Comparison of ENCODE assay signal across 23 cellular contexts in genomic region chr4:41081847-41082246, GRCh38.
DNase-seq lines count a peak whose midpoint lies in the region; FAIRE-seq and TF ChIP-seq lines count a peak whose summit lies in the region.
"Had no signal": no experiment of that assay in that cellular context is flagged by ENCODE, and none has a peak within 500 bp of the region (broad histone marks: within the 10 kb centered on the region; RNA-seq: fewer than 3 reads in every experiment).

No MANE protein-coding gene starts in this region.

- H3K4me3 ChIP-seq in mesendoderm (ENCODE audit: low read length): no peak overlapping the region
- no peak overlapping the region for H3K4me3 ChIP-seq in effector memory CD4-positive, alpha-beta T cell (ENCODE audit: insufficient read depth, low read depth, low read length, poor library complexity, severe bottlenecking)
- H3K4me3 ChIP-seq: BLaER1, GM23338 had no signal

- no peaks in the 10 kb centered on the region for H3K79me2 ChIP-seq in mesendoderm (ENCODE audit: control insufficient read depth, insufficient read depth, low read length)

- no peak overlapping the region for H3K23ac ChIP-seq in mesendoderm (ENCODE audit: low read length)

- no peaks in the 10 kb centered on the region for H3K36me3 Mint-ChIP-seq in activated naive CD8-positive, alpha-beta T cell treated with anti-CD3 and anti-CD28 coated beads for 36 hours
- H3K36me3 Mint-ChIP-seq: CD4-positive, CD25-positive, alpha-beta regulatory T cell; CD8-positive, alpha-beta T cell had no signal

- H2BK15ac ChIP-seq in mesendoderm (replicated peaks; ENCODE audit: low read depth): no peak overlapping the region

- H3K9ac ChIP-seq in mesendoderm (ENCODE audit: low read length): no peak overlapping the region
- H3K9ac ChIP-seq: BLaER1 had no signal

- no peak overlapping the region for H2BK120ac ChIP-seq in mesendoderm (ENCODE audit: low read depth, low read length)

- peak; percentile 70 for FAIRE-seq in GM12892 (lab: Jason Lieb, UNC)
- FAIRE-seq: A204.1, GM12891, GM19239 had no signal

- no peaks in the 10 kb centered on the region for H3K79me1 ChIP-seq in mesendoderm (ENCODE audit: low read length)

- peaks cover 12% of the 10 kb centered on the region for H3K9me3 Mint-ChIP-seq in activated naive CD8-positive, alpha-beta T cell treated with anti-CD3 and anti-CD28 coated beads for 36 hours

- H3K27ac ChIP-seq in cingulate gyrus (ENCODE audit: low read depth, low read length) (peak overlapping the region; percentile 51), mesendoderm (ENCODE audit: low read depth, low read length) (no peak overlapping the region), substantia nigra (ENCODE audit: low read depth, low read length, poor library complexity, severe bottlenecking) (peak overlapping the region; percentile 17)
- no peak overlapping the region for H3K27ac ChIP-seq in effector memory CD4-positive, alpha-beta T cell (ENCODE audit: insufficient read depth, low read length, poor library complexity, severe bottlenecking)
- H3K27ac ChIP-seq: 22Rv1, BLaER1, C4-2B had no signal

- no peak for DNase-seq in GM12892 (ENCODE audit: insufficient read length)
- no peak for DNase-seq in mesendoderm
- no peak for DNase-seq in substantia nigra (lab: John Stamatoyannopoulos, UW)
- no peak for DNase-seq in activated naive CD8-positive, alpha-beta T cell treated with anti-CD3 and anti-CD28 coated beads for 36 hours
- no peak for DNase-seq in effector memory CD4-positive, alpha-beta T cell
- DNase-seq in NCI-H2081 treated with DMSO at 0.1 percent for 48 hours (lab: John Stamatoyannopoulos, UW): no peak
- no peak for DNase-seq in posterior cingulate gyrus
- DNase-seq: Caco-2; CD4-positive, CD25-positive, alpha-beta regulatory T cell; CD8-positive, alpha-beta T cell; DMS79; EL; GDM1; H9 had no signal

- no peak overlapping the region for H4K5ac ChIP-seq in mesendoderm (ENCODE audit: low read length)

- TF ChIP-seq POLR2A in GM12892 (IDR thresholded peaks at IDR 0.05; ENCODE audit: low read depth, low read length): no peak

- H3K56ac ChIP-seq in mesendoderm (ENCODE audit: low read length): no peak overlapping the region

- intact Hi-C loops in posterior cingulate gyrus (cut with DNase I): no loop called here

- peaks cover 5% of the 10 kb centered on the region for H3K27me3 Mint-ChIP-seq in activated naive CD8-positive, alpha-beta T cell treated with anti-CD3 and anti-CD28 coated beads for 36 hours
- H3K27me3 Mint-ChIP-seq: CD4-positive, CD25-positive, alpha-beta regulatory T cell had no signal

- peaks cover 4% of the 10 kb centered on the region for H3K4me1 ChIP-seq in mesendoderm (ENCODE audit: control insufficient read depth, low read depth, low read length)
- no peaks in the 10 kb centered on the region for H3K4me1 ChIP-seq in effector memory CD4-positive, alpha-beta T cell (ENCODE audit: control insufficient read depth, insufficient read depth, low read length, poor library complexity, severe bottlenecking)
- H3K4me1 ChIP-seq: BLaER1 had no signal

- no peak overlapping the region for H3K18ac ChIP-seq in mesendoderm (ENCODE audit: low read length)

- H3K4ac ChIP-seq in mesendoderm (ENCODE audit: low read depth, low read length): no peak overlapping the region

- H3K27ac Mint-ChIP-seq in activated naive CD8-positive, alpha-beta T cell treated with anti-CD3 and anti-CD28 coated beads for 36 hours: no peak overlapping the region
- H3K27ac Mint-ChIP-seq: B cell; CD4-positive, CD25-positive, alpha-beta regulatory T cell; CD8-positive, alpha-beta T cell; GM23338 had no signal

- no peak overlapping the region for H3K4me3 Mint-ChIP-seq in activated naive CD8-positive, alpha-beta T cell treated with anti-CD3 and anti-CD28 coated beads for 36 hours
- H3K4me3 Mint-ChIP-seq: B cell; CD4-positive, CD25-positive, alpha-beta regulatory T cell; CD8-positive, alpha-beta T cell; GM23338; H9 had no signal

- WGBS in mesendoderm (ENCODE audit: extremely low coverage, insufficient coverage, low lambda C conversion rate): no CpG with 5 or more reads among the region's 5 CpGs

- no peak overlapping the region for H2AK5ac ChIP-seq in mesendoderm (ENCODE audit: low read length)

- H3K36me3 ChIP-seq in mesendoderm (ENCODE audit: control insufficient read depth, insufficient read depth, low read length): no peaks in the 10 kb centered on the region
- no peaks in the 10 kb centered on the region for H3K36me3 ChIP-seq in effector memory CD4-positive, alpha-beta T cell (ENCODE audit: control insufficient read depth, insufficient read depth, low read length)
- H3K36me3 ChIP-seq: BLaER1 had no signal

- H3K4me1 Mint-ChIP-seq in activated naive CD8-positive, alpha-beta T cell treated with anti-CD3 and anti-CD28 coated beads for 36 hours: no peaks in the 10 kb centered on the region
- H3K4me1 Mint-ChIP-seq: B cell; CD4-positive, CD25-positive, alpha-beta regulatory T cell; GM23338 had no signal

- no peaks in the 10 kb centered on the region for H3K27me3 ChIP-seq in mesendoderm (ENCODE audit: insufficient read depth, low read length, poor library complexity)
- H3K27me3 ChIP-seq in effector memory CD4-positive, alpha-beta T cell (replicated peaks; ENCODE audit: control insufficient read depth, insufficient read depth, low read length, poor library complexity, severe bottlenecking): no peaks in the 10 kb centered on the region
- H3K27me3 ChIP-seq: BLaER1 had no signal

- H3K4me2 ChIP-seq in mesendoderm (ENCODE audit: low read length): no peak overlapping the region
- H3K4me2 ChIP-seq: BLaER1, GM23338 had no signal

- no peak overlapping the region for H2BK5ac ChIP-seq in mesendoderm (ENCODE audit: low read length)

- peak overlapping the region; percentile 28 for H4K8ac ChIP-seq in mesendoderm (ENCODE audit: low read depth, low read length)

- no peaks in the 10 kb centered on the region for H3K9me3 ChIP-seq in effector memory CD4-positive, alpha-beta T cell (ENCODE audit: control insufficient read depth, low read length)

Comparison
In these comparisons a context has a peak if more than half of its experiments do, and no peak if none do; other contexts are left out.
1. H3K27ac ChIP-seq: peak in cingulate gyrus (single experiment) and substantia nigra (single experiment); none in mesendoderm (single experiment) and effector memory CD4-positive, alpha-beta T cell (single experiment).